Comparison of ENCODE assay signal across 8 cellular contexts in the genomic region with DNA sequence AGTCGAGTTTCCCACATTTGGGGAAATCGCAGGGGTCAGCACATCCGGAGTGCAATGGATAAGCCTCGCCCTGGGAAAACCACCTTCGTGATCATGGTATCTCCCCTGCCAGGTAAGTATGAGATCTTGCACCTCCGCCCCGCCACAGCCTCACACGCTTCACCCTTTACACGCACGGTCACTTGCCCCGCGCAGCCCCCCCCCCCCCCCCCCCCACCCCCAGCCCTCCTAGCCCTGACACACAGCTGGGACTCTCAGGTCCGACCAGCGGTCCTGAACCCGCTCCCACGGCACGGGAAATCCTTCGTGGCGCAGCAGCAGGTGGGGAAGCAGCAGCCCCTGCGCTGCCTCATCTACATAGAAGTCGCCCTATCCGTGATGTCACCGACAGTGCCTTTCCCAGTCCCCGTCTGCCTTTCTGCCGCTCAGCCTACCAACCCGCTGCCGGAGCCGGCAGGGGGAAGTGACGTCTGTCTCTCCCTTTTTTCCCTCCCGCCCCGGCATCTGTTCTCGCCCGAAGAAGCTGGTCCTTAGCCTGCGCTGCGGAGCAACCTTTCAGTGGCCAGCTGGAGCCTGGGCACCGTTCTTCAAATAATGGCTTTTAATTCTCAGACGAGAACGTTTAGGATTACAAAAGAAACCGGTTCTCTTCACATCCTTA.
DNase-seq lines count a peak whose midpoint lies in the region; ATAC-seq, FAIRE-seq and TF ChIP-seq lines count a peak whose summit lies in the region.
"Not testable (repeated sequence)": the region's sequence is repeated elsewhere in the genome, so short reads cannot be mapped to it uniquely, and the experiment has no call there.

No MANE protein-coding gene starts in this region.

- not testable (repeated sequence) for H3K23ac ChIP-seq in IMR-90 (ENCODE audit: low read depth, low read length)

- ATAC-seq in CD8-positive, alpha-beta T cell, result peak; percentile 67
- ATAC-seq in GM19397 (IDR thresholded peaks at IDR 0.05; ENCODE audit: unreplicated experiment) (peak; percentile 75), HG02870 (IDR thresholded peaks at IDR 0.05; ENCODE audit: unreplicated experiment) (peak; percentile 50), IMR-90 (ENCODE audit: low read depth) (peak; percentile 81), HepG2 (peak; percentile 85)
- ATAC-seq in activated CD4-positive, alpha-beta T cell treated with anti-CD3 and anti-CD28 coated beads for 36 hours, result peak; percentile 76

- dilution Hi-C loops in IMR-90 (cut with HindIII; ENCODE audit: low sequenced_read_pairs, unreplicated experiment), result not testable (repeated sequence)

- POLR2A ChIA-PET in CD8-positive, alpha-beta T cell (lab: Charles Lee); IMR-90 (lab: Charles Lee; ENCODE audit: unreplicated experiment); activated CD4-positive, alpha-beta T cell treated with anti-CD3 and anti-CD28 coated beads for 36 hours (lab: Charles Lee); MCF 10A (lab: Yijun Ruan, JAX): not testable (repeated sequence)
- POLR2A ChIA-PET in HepG2 (lab: Yijun Ruan, JAX), result interaction anchor here (0.6 kb wide), 1 partner anchor 822 kb away, joined by 3 read pairs; no protein-coding TSS in a partner anchor

- not testable (repeated sequence) for H2BK15ac ChIP-seq in IMR-90 (ENCODE audit: low read depth, low read length)

- not testable (repeated sequence) for H4K91ac ChIP-seq in IMR-90 (ENCODE audit: insufficient read depth, low read depth, low read length)

- H4K20me1 ChIP-seq in IMR-90 (ENCODE audit: insufficient read depth, low read length); HepG2 (ENCODE audit: insufficient read depth, low read length): not testable (repeated sequence)

- not testable (repeated sequence) for TF ChIP-seq RAD21 in IMR-90 (IDR thresholded peaks at IDR 0.05; ENCODE audit: low read length); HepG2 (CRISPR knock-in tag; IDR thresholded peaks at IDR 0.05)

- H2AK5ac ChIP-seq in IMR-90 (ENCODE audit: low read depth, low read length), result not testable (repeated sequence)

- in situ Hi-C loops in IMR-90 (cut with MboI; ENCODE audit: low sequenced_read_pairs); HepG2 (cut with HindIII; ENCODE audit: extremely low pct_ligation_motif_present, low pct_unique_long_range_greater_than_20kb): not testable (repeated sequence)

- H3K27me3 ChIP-seq in CD8-positive, alpha-beta T cell (ENCODE audit: insufficient read depth, low read length); IMR-90 (ENCODE audit: control insufficient read depth, insufficient read depth, low read length); HepG2 (ENCODE audit: control insufficient read depth in 1 of 2, insufficient read depth in 2 of 2, low read length in 2 of 2): not testable (repeated sequence)

- TF ChIP-seq EP300 in HepG2 (IDR thresholded peaks at IDR 0.05; ENCODE audit: low read depth in 2 of 2, low read length in 2 of 2); HepG2 (CRISPR knock-in tag; IDR thresholded peaks at IDR 0.05; ENCODE audit: borderline replicate concordance): not testable (repeated sequence)

- H3K79me2 ChIP-seq in HepG2 (ENCODE audit: insufficient read depth, low read length), result not testable (repeated sequence)

- not testable (repeated sequence) for BruUV-seq in IMR-90 (replicated peaks; lab: Mats Ljungman, UMichigan); MCF 10A (replicated peaks; lab: Mats Ljungman, UMichigan); HepG2 (replicated peaks; lab: Mats Ljungman, UMichigan)

- H3K79me1 ChIP-seq in IMR-90 (ENCODE audit: low read depth in 1 of 2, low read length in 2 of 2), result not testable (repeated sequence)

- H3K4me2 ChIP-seq in IMR-90 (ENCODE audit: low read depth, low read length); HepG2 (ENCODE audit: low read depth, low read length): not testable (repeated sequence)

- TF ChIP-seq POLR2A in IMR-90 (IDR thresholded peaks at IDR 0.05; ENCODE audit: low read depth, low read length), result peak; percentile 62; the same call in 1 of the 2 replicates
- TF ChIP-seq POLR2A in HepG2 (IDR thresholded peaks at IDR 0.05; ENCODE audit: insufficient read depth in 1 of 2, low read depth in 2 of 2, low read length in 2 of 2), result not testable (repeated sequence)

- not testable (repeated sequence) for H3K56ac ChIP-seq in IMR-90 (ENCODE audit: extremely low read depth, insufficient read depth, low read length)

- H3K4ac ChIP-seq in IMR-90 (ENCODE audit: low read depth, low read length), result not testable (repeated sequence)

- H3K4me1 ChIP-seq in CD8-positive, alpha-beta T cell (ENCODE audit: insufficient read depth, low read length); IMR-90 (ENCODE audit: control insufficient read depth, insufficient read depth, low read length); HepG2 (ENCODE audit: insufficient read depth, low read length): not testable (repeated sequence)

- H2BK120ac ChIP-seq in IMR-90 (ENCODE audit: low read depth, low read length), result not testable (repeated sequence)

- not testable (repeated sequence) for H3K4me3 ChIP-seq in CD8-positive, alpha-beta T cell (ENCODE audit: low read depth, low read length); IMR-90 (ENCODE audit: insufficient read depth, low read depth, low read length); HepG2 (replicated peaks in 1 of 3; ENCODE audit: insufficient read depth in 1 of 3, low read depth in 2 of 3, low read length in 3 of 3)

- not testable (repeated sequence) for H3K9me3 ChIP-seq in CD8-positive, alpha-beta T cell (ENCODE audit: low read length); IMR-90 (ENCODE audit: control insufficient read depth, insufficient read depth, low read length); HepG2 (ENCODE audit: low read length)

- not testable (repeated sequence) for H3K14ac ChIP-seq in IMR-90 (replicated peaks; ENCODE audit: low read depth, low read length)

- H2AFZ ChIP-seq in IMR-90 (replicated peaks; ENCODE audit: low read length, poor library complexity); HepG2 (ENCODE audit: low read length): not testable (repeated sequence)

- H3K4me3 Mint-ChIP-seq in CD8-positive, alpha-beta T cell, result not testable (repeated sequence)
- H3K4me3 Mint-ChIP-seq in activated CD4-positive, alpha-beta T cell treated with anti-CD3 and anti-CD28 coated beads for 36 hours, result peak overlapping the region; percentile 35
- peak overlapping the region; percentile 63 for H3K4me3 Mint-ChIP-seq in MCF 10A (ENCODE audit: unreplicated experiment)

- H4K8ac ChIP-seq in IMR-90 (ENCODE audit: low read depth in 2 of 2, low read length in 2 of 2), result not testable (repeated sequence)

- not testable (repeated sequence) for H3K27ac Mint-ChIP-seq in CD8-positive, alpha-beta T cell
- peak overlapping the region; percentile 87 for H3K27ac Mint-ChIP-seq in activated CD4-positive, alpha-beta T cell treated with anti-CD3 and anti-CD28 coated beads for 36 hours
- peak overlapping the region; percentile 97 for H3K27ac Mint-ChIP-seq in MCF 10A (ENCODE audit: low read depth, unreplicated experiment)

- peaks cover 40% of the 10 kb centered on the region for H3K27me3 Mint-ChIP-seq in CD8-positive, alpha-beta T cell (ENCODE audit: low read depth)
- H3K27me3 Mint-ChIP-seq in activated CD4-positive, alpha-beta T cell treated with anti-CD3 and anti-CD28 coated beads for 36 hours, result peaks cover 27% of the 10 kb centered on the region
- not testable (repeated sequence) for H3K27me3 Mint-ChIP-seq in MCF 10A (ENCODE audit: insufficient read depth, unreplicated experiment)

- H3K9me3 Mint-ChIP-seq in CD8-positive, alpha-beta T cell; activated CD4-positive, alpha-beta T cell treated with anti-CD3 and anti-CD28 coated beads for 36 hours (ENCODE audit: low read depth); MCF 10A (ENCODE audit: unreplicated experiment): not testable (repeated sequence)

- TF ChIP-seq CTCF in CD8-positive, alpha-beta T cell (IDR thresholded peaks at IDR 0.05); IMR-90 (conservative IDR thresholded peaks at IDR 0.05; ENCODE audit: low read depth, low read length); MCF 10A (IDR thresholded peaks at IDR 0.05; ENCODE audit: unreplicated experiment); HepG2 (CRISPR knock-in tag; IDR thresholded peaks at IDR 0.05): not testable (repeated sequence)

- H3K18ac ChIP-seq in IMR-90 (ENCODE audit: low read depth, low read length), result not testable (repeated sequence)

- intact Hi-C loops in CD8-positive, alpha-beta T cell (cut with DNase I, micrococcal nuclease); IMR-90 (cut with micrococcal nuclease); MCF 10A (cut with micrococcal nuclease); HepG2 (cut with micrococcal nuclease; ENCODE audit: unreplicated experiment): not testable (repeated sequence)
- intact Hi-C loops in activated CD4-positive, alpha-beta T cell treated with anti-CD3 and anti-CD28 coated beads for 36 hours (cut with DNase I, micrococcal nuclease), result loop anchor here in 1 of 2 experiments (10.0 kb wide), 1 partner anchor 65 kb away; no protein-coding TSS in a partner anchor

- not testable (repeated sequence) for H2AK9ac ChIP-seq in IMR-90 (replicated peaks; ENCODE audit: low read depth, low read length, poor library complexity)

- not testable (repeated sequence) for H3K36me3 Mint-ChIP-seq in CD8-positive, alpha-beta T cell; activated CD4-positive, alpha-beta T cell treated with anti-CD3 and anti-CD28 coated beads for 36 hours (ENCODE audit: low read depth); MCF 10A (ENCODE audit: insufficient read depth, unreplicated experiment)

- not testable (repeated sequence) for H2BK20ac ChIP-seq in IMR-90 (ENCODE audit: low read depth, low read length)

- CTCF ChIA-PET in CD8-positive, alpha-beta T cell (lab: Charles Lee); IMR-90 (lab: Yijun Ruan, JAX); activated CD4-positive, alpha-beta T cell treated with anti-CD3 and anti-CD28 coated beads for 36 hours (lab: Charles Lee); HepG2 (lab: Yijun Ruan, JAX; ENCODE audit: low intra/inter-chr PET ratio, low total read pairs): not testable (repeated sequence)
- CTCF ChIA-PET in MCF 10A (lab: Yijun Ruan, JAX), result interaction anchor here (0.6 kb wide), 1 partner anchor 9 kb away, joined by 3 read pairs; no protein-coding TSS in a partner anchor

- not testable (repeated sequence) for H3K36me3 ChIP-seq in CD8-positive, alpha-beta T cell (ENCODE audit: insufficient read depth, low read length); IMR-90 (ENCODE audit: control insufficient read depth, insufficient read depth, low read length); HepG2 (replicated peaks in 1 of 2; ENCODE audit: control insufficient read depth in 1 of 2, insufficient read depth in 2 of 2, low read length in 2 of 2)

- FAIRE-seq in HepG2 (lab: Jason Lieb, UNC), result not testable (repeated sequence)

- not testable (repeated sequence) for H3K4me1 Mint-ChIP-seq in CD8-positive, alpha-beta T cell (ENCODE audit: low read depth); activated CD4-positive, alpha-beta T cell treated with anti-CD3 and anti-CD28 coated beads for 36 hours; MCF 10A (ENCODE audit: insufficient read depth, unreplicated experiment)

- peak in 3 of 7 experiments; percentile 18 to 29 (median 24) for DNase-seq in CD8-positive, alpha-beta T cell
- DNase-seq in IMR-90; HepG2 (ENCODE audit: low spot score): not testable (repeated sequence)
- DNase-seq in activated CD4-positive, alpha-beta T cell treated with anti-CD3 and anti-CD28 coated beads for 36 hours, result peak; percentile 65
- peak; percentile 29 for DNase-seq in MCF 10A (ENCODE audit: unreplicated experiment)
- peak; percentile 15 to 37 for DNase-seq in stimulated activated CD4-positive, alpha-beta T cell treated with anti-CD3 and anti-CD28 coated beads, Interleukin-4, amount 100 ng/mL, for 4 hours

- H4K5ac ChIP-seq in IMR-90 (ENCODE audit: low read depth, low read length), result not testable (repeated sequence)

- H3K27ac ChIP-seq in CD8-positive, alpha-beta T cell (ENCODE audit: low read depth, low read length); IMR-90 (ENCODE audit: insufficient read depth, low read length); HepG2 (ENCODE audit: extremely low read length, insufficient read depth, low read length): not testable (repeated sequence)

- not testable (repeated sequence) for H3K9me1 ChIP-seq in IMR-90 (ENCODE audit: insufficient read depth, low read length)

- H2BK5ac ChIP-seq in IMR-90 (ENCODE audit: low read depth, low read length, poor library complexity, severe bottlenecking), result peak overlapping the region; percentile 39

- WGBS in IMR-90 (ENCODE audit: extremely low coverage in 2 of 2, insufficient read length in 1 of 2), 2 experiments, result no CpG with 5 or more reads among the region's 39 CpGs
- 72% methylated on average over 6 of the region's 39 CpGs for WGBS in HepG2 (ENCODE audit: low lambda C conversion rate)

- not testable (repeated sequence) for H3K9ac ChIP-seq in IMR-90 (ENCODE audit: low read depth, low read length); HepG2 (ENCODE audit: insufficient read depth, low read depth, low read length)
